ENCODE assay signal across 8 cellular contexts in the genomic region with DNA sequence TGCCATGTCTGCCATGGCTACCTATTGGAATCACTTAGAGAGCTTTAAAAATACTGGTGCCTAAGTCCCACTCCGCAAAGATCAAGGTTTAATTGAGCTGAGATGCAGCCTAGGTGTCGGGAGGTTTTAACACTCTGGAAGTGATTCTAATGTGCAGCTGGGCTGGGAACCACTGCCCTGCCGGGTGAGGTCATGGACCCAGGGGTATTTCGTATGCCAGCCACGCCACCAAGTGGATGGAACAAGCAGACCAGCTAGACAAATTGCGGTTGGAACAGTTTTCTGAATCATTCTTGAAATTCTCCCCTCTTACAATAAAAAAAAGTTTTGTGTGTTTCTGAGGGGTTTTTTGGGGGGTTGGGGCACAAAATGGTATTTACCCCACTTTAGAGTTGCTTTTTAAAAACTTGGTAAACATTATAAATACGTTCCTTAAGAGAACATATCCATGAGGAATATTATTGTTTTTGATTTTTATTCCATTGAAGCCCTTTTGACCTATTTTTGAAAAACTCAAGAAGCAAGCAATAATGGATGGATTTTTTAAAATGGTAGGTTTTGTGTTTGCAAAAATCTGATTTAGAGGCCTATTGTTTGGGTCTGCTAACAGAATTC.
DNase-seq lines count a peak whose midpoint lies in the region; ATAC-seq and TF ChIP-seq lines count a peak whose summit lies in the region.

No MANE protein-coding gene starts in this region.

- H3K9me3 Mint-ChIP-seq in stimulated activated naive B cell treated with anti-CD40 and anti-IgM and Interleukin-4, amounts not matched to agents 10 μg/mL and 1 μg/mL and 100 μg/mL, for 72 hours: no peaks in the 10 kb centered on the region

- intact Hi-C loops in dorsolateral prefrontal cortex (cut with DNase I): loop anchor here (5.0 kb wide), 3 partner anchors 157 to 712 kb away; partner anchors contain the start of gene POLQ (in 1 of the 2)

- peak; percentile 81 for ATAC-seq in GM18511 (IDR thresholded peaks at IDR 0.05; ENCODE audit: unreplicated experiment)
- peak; percentile 74 for ATAC-seq in HG02938 (IDR thresholded peaks at IDR 0.05; ENCODE audit: unreplicated experiment)
- peak; percentile 90 to 93 for ATAC-seq in stimulated activated naive B cell treated with anti-CD40 and anti-IgM and Interleukin-4, amounts not matched to agents 10 μg/mL and 1 μg/mL and 100 μg/mL, for 72 hours (replicated peaks)

- no peaks in the 10 kb centered on the region for H3K9me3 ChIP-seq in WERI-Rb-1 (ENCODE audit: severe bottlenecking)

- no peak overlapping the region for H3K4me3 Mint-ChIP-seq in stimulated activated naive B cell treated with anti-CD40 and anti-IgM and Interleukin-4, amounts not matched to agents 10 μg/mL and 1 μg/mL and 100 μg/mL, for 72 hours

- DNase-seq in AG09309 (ENCODE audit: low read depth) (no peak), NCI-H2107 (lab: John Stamatoyannopoulos, UW) (peak; percentile 31), WERI-Rb-1 (peak; percentile 69), dorsolateral prefrontal cortex (peak in 6 of 10 donors; percentile 24 to 64 (median 50)), medulla oblongata (ENCODE audit: extremely low spot score) (peak; percentile 60)
- DNase-seq in stimulated activated naive B cell treated with anti-CD40 and anti-IgM and Interleukin-4, amounts not matched to agents 10 μg/mL and 1 μg/mL and 100 μg/mL, for 72 hours: peak; percentile 71

- peaks cover 25 to 41% of the 10 kb centered on the region in 2 donors for H3K4me1 Mint-ChIP-seq in stimulated activated naive B cell treated with anti-CD40 and anti-IgM and Interleukin-4, amounts not matched to agents 10 μg/mL and 1 μg/mL and 100 μg/mL, for 72 hours

- H3K27me3 Mint-ChIP-seq in stimulated activated naive B cell treated with anti-CD40 and anti-IgM and Interleukin-4, amounts not matched to agents 10 μg/mL and 1 μg/mL and 100 μg/mL, for 72 hours: no peaks in the 10 kb centered on the region

- H3K27me3 ChIP-seq in WERI-Rb-1 (ENCODE audit: insufficient read depth, low read depth, severe bottlenecking) (peaks cover 29% of the 10 kb centered on the region), dorsolateral prefrontal cortex (peaks cover 0 to 2% (median 0%) of the 10 kb centered on the region in 45 donors)

- H3K27ac ChIP-seq in WERI-Rb-1: no peak overlapping the region
- no peak overlapping the region for H3K27ac ChIP-seq in dorsolateral prefrontal cortex

- H3K36me3 ChIP-seq in WERI-Rb-1: no peaks in the 10 kb centered on the region

- no peaks in the 10 kb centered on the region for H3K36me3 Mint-ChIP-seq in stimulated activated naive B cell treated with anti-CD40 and anti-IgM and Interleukin-4, amounts not matched to agents 10 μg/mL and 1 μg/mL and 100 μg/mL, for 72 hours

- peak overlapping the region; percentile 89 for H3K27ac Mint-ChIP-seq in stimulated activated naive B cell treated with anti-CD40 and anti-IgM and Interleukin-4, amounts not matched to agents 10 μg/mL and 1 μg/mL and 100 μg/mL, for 72 hours

- TF ChIP-seq CTCF in AG09309 (IDR thresholded peaks at IDR 0.05; ENCODE audit: control insufficient read depth, insufficient read depth, low read depth, low read length, missing control alignments) (peak; percentile 80), WERI-Rb-1 (IDR thresholded peaks at IDR 0.05; ENCODE audit: low read depth, low read length) (peak; percentile 82), dorsolateral prefrontal cortex (IDR thresholded peaks at IDR 0.05 in 54 of 56, conservative IDR thresholded peaks at IDR 0.05 in 2 of 56; ENCODE audit: low read depth in 1 of 56, partially characterized antibody in 56 of 56) (peak in 53 of 56 donors; percentile 26 to 76 (median 52))

- H3K4me3 ChIP-seq in AG09309 (ENCODE audit: control insufficient read depth, low read depth, low read length) (no peak overlapping the region), WERI-Rb-1 (ENCODE audit: low read depth, low read length) (no peak overlapping the region), dorsolateral prefrontal cortex (no peak overlapping the region)
